In the genomic region with DNA sequence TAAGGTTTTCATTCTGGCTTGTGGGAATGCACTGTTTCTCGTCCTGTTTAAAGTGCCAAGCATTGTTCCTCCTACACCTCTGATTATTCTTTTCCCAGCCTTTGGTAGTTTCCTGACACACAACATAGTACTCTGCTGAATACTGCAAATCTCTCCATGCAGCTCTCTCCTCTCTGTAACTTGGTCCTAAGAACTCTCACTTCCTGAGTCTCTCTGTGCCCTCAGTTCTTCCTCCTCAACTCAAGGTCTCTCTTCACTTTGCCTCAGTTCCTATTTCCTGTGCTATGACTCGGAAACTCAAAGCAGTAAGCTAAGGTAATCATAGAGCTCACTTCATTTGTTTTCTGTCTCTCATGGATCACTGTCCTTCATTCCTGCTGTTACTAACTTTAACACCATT, we compare ENCODE assay signal across 29 cellular contexts.
DNase-seq lines count a peak whose midpoint lies in the region; ATAC-seq and TF ChIP-seq lines count a peak whose summit lies in the region.
"Had no signal": no experiment of that assay in that cellular context is flagged by ENCODE, and none has a peak within 500 bp of the region (broad histone marks: within the 10 kb centered on the region; RNA-seq: fewer than 3 reads in every experiment).

No MANE protein-coding gene starts in this region.

- H3K9ac ChIP-seq in OCI-LY1 (ENCODE audit: low read length): no peak overlapping the region; the same call in 1 of the 2 replicates

- WGBS in thymus: 78% methylated on average over 2 of the region's 2 CpGs

- H2AFZ ChIP-seq in OCI-LY1 (ENCODE audit: low read length): peak overlapping the region; percentile 44; the same call in 1 of the 2 replicates

- no peak overlapping the region for H3K4me3 ChIP-seq in OCI-LY1 (ENCODE audit: low read depth, low read length, poor library complexity, severe bottlenecking)
- no peak overlapping the region for H3K4me3 ChIP-seq in thymus (ENCODE audit: low read length)
- H3K4me3 ChIP-seq: adrenal gland, esophagus squamous epithelium, testis had no signal

- H3K9me3 ChIP-seq in OCI-LY1 (ENCODE audit: low read length) (peaks cover 6% of the 10 kb centered on the region), thymus (ENCODE audit: control insufficient read depth) (no peaks in the 10 kb centered on the region)
- H3K9me3 ChIP-seq: adrenal gland, esophagus squamous epithelium, neutrophil, testis had no signal

- H3K9me3 Mint-ChIP-seq in activated CD4-positive, alpha-beta T cell treated with anti-CD3 and anti-CD28 coated beads, Interleukin-2, amount 10 ng/mL, durations not matched to agents 24 days and 14 days: peaks cover 4% of the 10 kb centered on the region
- H3K9me3 Mint-ChIP-seq in endothelial cell (ENCODE audit: unreplicated experiment): no peaks in the 10 kb centered on the region
- H3K9me3 Mint-ChIP-seq: effector memory CD8-positive, alpha-beta T cell; HFFc6 had no signal

- intact Hi-C loops in activated CD4-positive, alpha-beta T cell treated with anti-CD3 and anti-CD28 coated beads, Interleukin-2, amount 10 ng/mL, durations not matched to agents 24 days and 14 days (cut with micrococcal nuclease): no loop called here

- TF ChIP-seq CTCF in OCI-LY1 (IDR thresholded peaks at IDR 0.05; ENCODE audit: low read length) (no peak), endothelial cell (IDR thresholded peaks at IDR 0.05; ENCODE audit: unreplicated experiment) (no peak)

- peak overlapping the region; percentile 0 for H3K27ac Mint-ChIP-seq in activated CD4-positive, alpha-beta T cell treated with anti-CD3 and anti-CD28 coated beads, Interleukin-2, amount 10 ng/mL, durations not matched to agents 24 days and 14 days
- H3K27ac Mint-ChIP-seq in endothelial cell (ENCODE audit: unreplicated experiment): peak overlapping the region; percentile 72
- H3K27ac Mint-ChIP-seq: CD4-positive, alpha-beta T cell; effector memory CD8-positive, alpha-beta T cell; HFFc6; progenitor cell of endocrine pancreas had no signal

- no peaks in the 10 kb centered on the region for H4K20me1 ChIP-seq in OCI-LY1 (ENCODE audit: insufficient read depth, low read length)

- no peaks in the 10 kb centered on the region for H3F3A ChIP-seq in OCI-LY1 (ENCODE audit: insufficient read depth, low read length)

- no peak for ATAC-seq in HG03159 (IDR thresholded peaks at IDR 0.05; ENCODE audit: unreplicated experiment)
- ATAC-seq: activated T-cell treated with anti-CD3 and anti-CD28 coated beads, Interleukin-2, amount 50 U/mL, for 4 hours; effector memory CD8-positive, alpha-beta T cell; left colon; PC-3; stimulated activated naive CD8-positive, alpha-beta T cell treated with anti-CD3 and anti-CD28 coated beads, Interleukin-15, Interleukin-2, amounts not matched to agents 100 U/mL and 50 U/mL, for 24 hours had no signal

- no peaks in the 10 kb centered on the region for H3K9me2 ChIP-seq in OCI-LY1 (ENCODE audit: low read depth, low read length)

- peak overlapping the region; percentile 17; the same call in 1 of the 2 replicates for H3K4me2 ChIP-seq in OCI-LY1 (ENCODE audit: low read length)

- H3K4me3 Mint-ChIP-seq in activated CD4-positive, alpha-beta T cell treated with anti-CD3 and anti-CD28 coated beads, Interleukin-2, amount 10 ng/mL, durations not matched to agents 24 days and 14 days: no peak overlapping the region
- H3K4me3 Mint-ChIP-seq in endothelial cell (ENCODE audit: unreplicated experiment): no peak overlapping the region
- H3K4me3 Mint-ChIP-seq: activated T-cell treated with anti-CD3 and anti-CD28 coated beads, Interleukin-2, amount 50 U/mL, for 4 hours; CD4-positive, alpha-beta T cell; effector memory CD8-positive, alpha-beta T cell; HFFc6 had no signal

- peaks cover 42% of the 10 kb centered on the region for H3K4me1 ChIP-seq in OCI-LY1 (ENCODE audit: insufficient read depth, low read length, severe bottlenecking)
- peaks cover 8% of the 10 kb centered on the region for H3K4me1 ChIP-seq in thymus (ENCODE audit: control insufficient read depth, insufficient read depth, low read length)
- H3K4me1 ChIP-seq: adrenal gland, esophagus squamous epithelium, testis had no signal

- no peaks in the 10 kb centered on the region for H3K27me3 Mint-ChIP-seq in activated CD4-positive, alpha-beta T cell treated with anti-CD3 and anti-CD28 coated beads, Interleukin-2, amount 10 ng/mL, durations not matched to agents 24 days and 14 days
- no peaks in the 10 kb centered on the region for H3K27me3 Mint-ChIP-seq in endothelial cell (ENCODE audit: unreplicated experiment)
- H3K27me3 Mint-ChIP-seq: CD4-positive, alpha-beta T cell; effector memory CD8-positive, alpha-beta T cell; progenitor cell of endocrine pancreas had no signal

- peaks cover 5% of the 10 kb centered on the region for H3K4me1 Mint-ChIP-seq in activated CD4-positive, alpha-beta T cell treated with anti-CD3 and anti-CD28 coated beads, Interleukin-2, amount 10 ng/mL, durations not matched to agents 24 days and 14 days
- peaks cover 7% of the 10 kb centered on the region for H3K4me1 Mint-ChIP-seq in endothelial cell (ENCODE audit: unreplicated experiment)

- peak overlapping the region; percentile 55 for H3K27ac ChIP-seq in OCI-LY1 (ENCODE audit: low read depth, low read length, poor library complexity, severe bottlenecking)
- H3K27ac ChIP-seq in thymus (ENCODE audit: low read depth): peak overlapping the region; percentile 52
- H3K27ac ChIP-seq: adrenal gland, esophagus squamous epithelium, neutrophil, testis, VCaP had no signal

- H3K36me3 ChIP-seq in OCI-LY1 (ENCODE audit: insufficient read depth, low read length) (no peaks in the 10 kb centered on the region; the same call in 1 of the 2 replicates), thymus (ENCODE audit: control insufficient read depth, insufficient read depth) (no peaks in the 10 kb centered on the region)
- H3K36me3 ChIP-seq: adrenal gland, neutrophil had no signal

- H3K36me3 Mint-ChIP-seq in activated CD4-positive, alpha-beta T cell treated with anti-CD3 and anti-CD28 coated beads, Interleukin-2, amount 10 ng/mL, durations not matched to agents 24 days and 14 days (ENCODE audit: low read depth): no peaks in the 10 kb centered on the region
- no peaks in the 10 kb centered on the region for H3K36me3 Mint-ChIP-seq in endothelial cell (ENCODE audit: low read depth, unreplicated experiment)

- H3K79me2 ChIP-seq in OCI-LY1 (ENCODE audit: insufficient read depth, low read length): no peaks in the 10 kb centered on the region

- no peaks in the 10 kb centered on the region for H3K27me3 ChIP-seq in OCI-LY1 (ENCODE audit: insufficient read depth, low read length)
- H3K27me3 ChIP-seq in thymus (ENCODE audit: control insufficient read depth, insufficient read depth): no peaks in the 10 kb centered on the region
- H3K27me3 ChIP-seq: adrenal gland, esophagus squamous epithelium, neutrophil, testis had no signal

- DNase-seq in activated CD4-positive, alpha-beta T cell treated with anti-CD3 and anti-CD28 coated beads, Interleukin-2, amount 10 ng/mL, durations not matched to agents 24 days and 14 days: no peak
- no peak for DNase-seq in activated CD4-positive, alpha-beta T cell treated with anti-CD3 and anti-CD28 coated beads, Interleukin-2, amount 50 U/mL, for 48 hours
- no peak for DNase-seq in endothelial cell (ENCODE audit: low spot score)
- no peak for DNase-seq in stimulated activated CD4-positive, alpha-beta T cell treated with anti-CD3 and anti-CD28 coated beads, Interleukin-2, amount 100 ng/mL, for 48 hours
- DNase-seq in amniotic stem cell (lab: John Stamatoyannopoulos, UW): no peak
- DNase-seq: activated CD4-positive, alpha-beta T cell treated with anti-CD3 and anti-CD28 coated beads for 4 hours; activated T-cell treated with anti-CD3 and anti-CD28 coated beads, Interleukin-2, amount 50 U/mL, for 4 hours; adrenal gland; CD4-positive, alpha-beta T cell; effector memory CD8-positive, alpha-beta T cell; esophagus squamous epithelium; HFFc6; IMR-90; left colon; mesendoderm; NCI-H2081; NCI-H2227 treated with DMSO at 0.1 percent for 48 hours; NCI-H69; PC-3; Right ventricle myocardium superior; stimulated activated CD4-positive, alpha-beta T cell treated with anti-CD3 and anti-CD28 coated beads, Interleukin-15, amount 100 ng/mL, for 24 hours; stimulated activated naive CD8-positive, alpha-beta T cell treated with anti-CD3 and anti-CD28 coated beads, Interleukin-15, Interleukin-2, amounts not matched to agents 100 U/mL and 50 U/mL, for 24 hours; testis had no signal
